In the genomic region with DNA sequence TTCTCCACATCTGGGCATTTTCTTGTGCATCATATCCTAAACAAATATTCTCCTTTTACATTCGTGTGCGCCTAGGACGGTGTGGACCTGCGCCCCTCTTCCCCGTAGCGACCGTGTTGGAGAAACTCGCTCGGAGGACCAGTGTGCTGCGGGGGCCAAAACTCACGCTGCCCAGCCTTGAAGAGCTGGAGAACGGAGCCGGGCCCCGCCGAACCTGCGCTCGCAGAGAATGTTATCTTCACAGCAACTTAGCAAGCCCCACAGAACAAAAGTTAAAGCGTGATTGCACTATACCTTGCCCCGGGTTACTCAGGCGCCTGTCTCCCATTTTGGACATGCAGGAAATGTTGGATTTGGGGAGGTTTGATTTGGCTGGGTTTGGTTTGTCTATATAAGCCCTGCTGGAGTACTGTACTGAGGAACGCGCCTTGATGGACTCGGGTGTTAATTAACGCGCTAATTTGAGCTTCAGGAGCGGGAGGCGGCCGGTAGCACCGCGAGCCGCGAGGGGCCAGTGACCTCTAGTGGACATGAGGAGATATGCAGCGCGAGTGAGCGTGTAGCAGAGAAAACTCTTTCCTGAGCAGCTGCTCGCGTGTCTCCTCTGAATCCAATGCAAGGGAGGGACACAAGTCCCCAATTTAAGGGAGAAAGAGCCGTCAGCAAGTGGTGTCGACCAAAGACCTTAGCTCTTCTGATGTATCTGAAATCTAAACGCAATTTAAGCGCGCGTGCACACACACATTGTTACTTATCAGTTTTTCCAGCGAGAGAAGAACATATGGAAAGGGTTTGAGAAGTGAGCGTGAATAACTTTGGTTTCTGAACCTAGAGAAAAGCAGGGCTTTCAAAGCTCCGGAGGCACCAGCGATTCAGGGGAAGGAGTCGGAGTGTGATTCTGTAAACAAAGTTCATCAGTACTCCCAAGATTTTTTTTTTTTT, we compare ENCODE assay signal across 8 cellular contexts.
DNase-seq lines count a peak whose midpoint lies in the region; ATAC-seq and TF ChIP-seq lines count a peak whose summit lies in the region.

No MANE protein-coding gene starts in this region.

- H3K36me3 ChIP-seq in GM23338 (ENCODE audit: insufficient read depth), result no peaks in the 10 kb centered on the region
- no peaks in the 10 kb centered on the region for H3K36me3 ChIP-seq in KMS-11 (ENCODE audit: insufficient read depth)

- H3K4me1 ChIP-seq in GM23338 (ENCODE audit: insufficient read depth), result peaks cover 84% of the 10 kb centered on the region
- H3K4me1 ChIP-seq in KMS-11 (ENCODE audit: low read depth, poor library complexity, severe bottlenecking), result peaks cover 8% of the 10 kb centered on the region

- H3K27me3 ChIP-seq in GM23338 (ENCODE audit: insufficient read depth), result peaks cover 100% of the 10 kb centered on the region
- H3K27me3 ChIP-seq in KMS-11 (ENCODE audit: insufficient read depth, low read depth), result no peaks in the 10 kb centered on the region

- no peak overlapping the region for H2AFZ ChIP-seq in GM23338
- H2AFZ ChIP-seq in KMS-11 (ENCODE audit: low read depth), result peak overlapping the region; percentile 72

- H3K27ac ChIP-seq in GM23338 (ENCODE audit: low read depth) (no peak overlapping the region), KMS-11 (no peak overlapping the region)

- peak; percentile 24 for ATAC-seq in GM23338
- peak; percentile 84 to 91 for ATAC-seq in left cardiac atrium

- no peak overlapping the region for H3K27ac Mint-ChIP-seq in GM23338

- DNase-seq in GM10248 (ENCODE audit: extremely low spot score) (peak; percentile 81), GM23338 (ENCODE audit: low spot score) (peak; percentile 82), SW480 (ENCODE audit: low spot score) (peak; percentile 54), amniotic epithelial cell (ENCODE audit: low read depth) (peak; percentile 27), left cardiac atrium (peak; percentile 72), renal cortical epithelial cell (ENCODE audit: low read depth) (peak; percentile 19), KG1 (lab: John Stamatoyannopoulos, UW) (no peak)

- H3K36me3 Mint-ChIP-seq in GM23338 (ENCODE audit: low read depth), result no peaks in the 10 kb centered on the region

- H3K4me1 Mint-ChIP-seq in GM23338, result peaks cover 80% of the 10 kb centered on the region

- POLR2A ChIA-PET in GM10248 (lab: Yijun Ruan, JAX), result no interaction called here

- H3K4me3 ChIP-seq in GM23338, result peak overlapping the region; percentile 58
- no peak overlapping the region for H3K4me3 ChIP-seq in KMS-11 (IDR thresholded peaks at IDR 0.05; ENCODE audit: insufficient read depth, low read depth, low read length)

- no peaks in the 10 kb centered on the region for H3K9me2 ChIP-seq in GM23338 (ENCODE audit: insufficient read depth)

- H3F3A ChIP-seq in GM23338 (replicated peaks; ENCODE audit: low read depth), result peaks cover 21% of the 10 kb centered on the region

- H3K9ac ChIP-seq in KMS-11, result peak overlapping the region; percentile 46; the same call in 1 of the 2 replicates

- CTCF ChIA-PET in GM10248 (lab: Yijun Ruan, JAX), result interaction anchor here (0.6 to 5.5 kb wide), 45 partner anchors 10 to 1810 kb away, joined by 3 to 74 read pairs (median 4); partner anchors contain the start of gene CCNH

- peaks cover 8% of the 10 kb centered on the region; the same call in 2 of the 3 replicates for H3K9me3 Mint-ChIP-seq in GM23338

- H3K4me3 Mint-ChIP-seq in GM23338, result peak overlapping the region; percentile 68

- H3K27me3 Mint-ChIP-seq in GM23338 (ENCODE audit: insufficient read depth, low read depth, poor library complexity), result peaks cover 100% of the 10 kb centered on the region

- peak; percentile 97 for TF ChIP-seq CTCF in GM10248 (IDR thresholded peaks at IDR 0.05; ENCODE audit: control extremely low read depth, extremely low read depth, low read depth, missing control alignments)
- TF ChIP-seq CTCF in GM23338 (conservative IDR thresholded peaks at IDR 0.05; ENCODE audit: low read depth in 2 of 2), result peak; percentile 96 to 98
- TF ChIP-seq CTCF in KMS-11 (conservative IDR thresholded peaks at IDR 0.05; ENCODE audit: low read depth, low read length), result peak; percentile 97

- intact Hi-C loops in left cardiac atrium (cut with DNase I), result loop anchor here in 1 of 2 donors (2.0 kb wide), 1 partner anchor 910 kb away; no protein-coding TSS in a partner anchor

- H4K20me1 ChIP-seq in GM23338 (replicated peaks; ENCODE audit: insufficient read depth), result peaks cover 6% of the 10 kb centered on the region
- no peaks in the 10 kb centered on the region for H4K20me1 ChIP-seq in KMS-11 (ENCODE audit: insufficient read depth)

- H3K4me2 ChIP-seq in GM23338, result peak overlapping the region; percentile 86
- H3K4me2 ChIP-seq in KMS-11, result peak overlapping the region; percentile 40

- H3K79me2 ChIP-seq in GM23338 (replicated peaks; ENCODE audit: insufficient read depth) (no peaks in the 10 kb centered on the region), KMS-11 (ENCODE audit: insufficient read depth, low read depth) (no peaks in the 10 kb centered on the region)

TF ChIP-seq in GM23338, 12 proteins besides CTCF, POLR2A, EP300 and RAD21:
- TF ChIP-seq EZH2phosphoT487 (IDR thresholded peaks at IDR 0.05; ENCODE audit: unreplicated experiment), result peak; percentile 79
- TF ChIP-seq EZH2 (IDR thresholded peaks at IDR 0.05; ENCODE audit: low read depth, unreplicated experiment), result peak; percentile 88
- TF ChIP-seq ZNF114 (CRISPR knock-in tag; IDR thresholded peaks at IDR 0.05), result no peak
TF ChIP-seq in GM23338: peak in this region for 2.
